In genomic region chr16:31873556-31874353, GRCh38 we compare ENCODE assay signal across 1 cellular context.
A peak's percentile ranks its signal among the peaks of the same experiment; 100 is the strongest.
TF ChIP-seq lines count a peak whose summit lies in the region.

ZNF267 (plus strand) TSS chr16:31873807; CDS start chr16:31873967, 160 bp downstream.

TF ChIP-seq in HepG2, 621 proteins besides CTCF, POLR2A, EP300 and RAD21 (continued from another document and continues in another):
- peak; percentile 85 for TF ChIP-seq UBTF (CRISPR knock-in tag; IDR thresholded peaks at IDR 0.05)
- TF ChIP-seq PAXIP1 (CRISPR knock-in tag; conservative IDR thresholded peaks at IDR 0.05) = peak; percentile 9; the same call in 1 of the 2 replicates
- TF ChIP-seq DNMT3B (CRISPR knock-in tag; conservative IDR thresholded peaks at IDR 0.05) = peak; percentile 60; the same call in 1 of the 2 replicates
- no peak for TF ChIP-seq ZNF414 (CRISPR knock-in tag; IDR thresholded peaks at IDR 0.05)
- TF ChIP-seq KLF11 (CRISPR knock-in tag; IDR thresholded peaks at IDR 0.05) = 0 out of 2 replicates have a peak, but pooled peaks have one; percentile 18
- peak; percentile 14; the same call in 1 of the 2 replicates for TF ChIP-seq JUND (CRISPR knock-in tag; IDR thresholded peaks at IDR 0.05)
- peak in 1 of 2 experiments; percentile 51; a peak in 1 of 4 replicates for TF ChIP-seq KLF16 (CRISPR knock-in tag; IDR thresholded peaks at IDR 0.05)
- TF ChIP-seq E2F5 (CRISPR knock-in tag; conservative IDR thresholded peaks at IDR 0.05) = 0 out of 2 replicates have a peak, but pooled peaks have one; percentile 42
- peak; percentile 83 for TF ChIP-seq HDAC1 (CRISPR knock-in tag; IDR thresholded peaks at IDR 0.05)
- no peak for TF ChIP-seq ZBTB44 (CRISPR knock-in tag; IDR thresholded peaks at IDR 0.05)
- TF ChIP-seq RBM39 (IDR thresholded peaks at IDR 0.05; ENCODE audit: low read depth, low read length, poor library complexity, severe bottlenecking) = peak; percentile 43
- peak; percentile 53; the same call in 1 of the 2 replicates for TF ChIP-seq RNF2 (conservative IDR thresholded peaks at IDR 0.05; ENCODE audit: low read depth)
- peak; percentile 55 to 84; a peak in 3 of 4 replicates for TF ChIP-seq HMGXB4 (CRISPR knock-in tag; IDR thresholded peaks at IDR 0.05; ENCODE audit: borderline replicate concordance in 1 of 2, low read depth in 1 of 2)
- peak; percentile 56; the same call in 1 of the 2 replicates for TF ChIP-seq ZNF746 (CRISPR knock-in tag; IDR thresholded peaks at IDR 0.05)
- peak; percentile 39; the same call in 1 of the 2 replicates for TF ChIP-seq ETV5 (CRISPR knock-in tag; IDR thresholded peaks at IDR 0.05; ENCODE audit: borderline replicate concordance)
- peak; percentile 70; the same call in 1 of the 2 replicates for TF ChIP-seq TMF1 (CRISPR knock-in tag; IDR thresholded peaks at IDR 0.05; ENCODE audit: low read depth)
- no peak for TF ChIP-seq MEIS2 (CRISPR knock-in tag; IDR thresholded peaks at IDR 0.05)
- peak; percentile 79 for TF ChIP-seq DMAP1 (CRISPR knock-in tag; IDR thresholded peaks at IDR 0.05)
- TF ChIP-seq ZNF790 (CRISPR knock-in tag; IDR thresholded peaks at IDR 0.05; ENCODE audit: borderline replicate concordance) = no peak
- no peak for TF ChIP-seq CREB1 (IDR thresholded peaks at IDR 0.05)
- no peak for TF ChIP-seq CREB1 (CRISPR knock-in tag; IDR thresholded peaks at IDR 0.05)
- TF ChIP-seq FIP1L1 (IDR thresholded peaks at IDR 0.05; ENCODE audit: borderline replicate concordance, insufficient read depth, low read depth, low read length) = no peak
- TF ChIP-seq CREM (IDR thresholded peaks at IDR 0.05) = peak; percentile 22; the same call in 1 of the 2 replicates
- TF ChIP-seq CREM (CRISPR knock-in tag; IDR thresholded peaks at IDR 0.05) = no peak
- TF ChIP-seq FOSL2 (CRISPR knock-in tag; IDR thresholded peaks at IDR 0.05) = peak; percentile 23; the same call in 1 of the 2 replicates
- no peak; the same call in 1 of the 2 replicates for TF ChIP-seq STAT5B (CRISPR knock-in tag; IDR thresholded peaks at IDR 0.05)
- peak; percentile 87 for TF ChIP-seq ZBTB7A (CRISPR knock-in tag; IDR thresholded peaks at IDR 0.05)
- TF ChIP-seq ZNF354B (CRISPR knock-in tag; IDR thresholded peaks at IDR 0.05) = no peak
- TF ChIP-seq SOX13 (IDR thresholded peaks at IDR 0.05) = no peak
- 0 out of 4 replicates have a peak, but pooled peaks of 1 of the 2 experiments have one; percentile 13 for TF ChIP-seq SOX13 (CRISPR knock-in tag; conservative IDR thresholded peaks at IDR 0.05 in 1 of 2, IDR thresholded peaks at IDR 0.05 in 1 of 2)
- no peak for TF ChIP-seq BRF2 (CRISPR knock-in tag; IDR thresholded peaks at IDR 0.05)
- peak; percentile 18; the same call in 1 of the 2 replicates for TF ChIP-seq ZNF556 (CRISPR knock-in tag; IDR thresholded peaks at IDR 0.05; ENCODE audit: borderline replicate concordance)
- peak; percentile 58 for TF ChIP-seq ZNF574 (CRISPR knock-in tag; IDR thresholded peaks at IDR 0.05)
- TF ChIP-seq POLR2G (IDR thresholded peaks at IDR 0.05; ENCODE audit: low read depth, low read length) = peak; percentile 95
- no peak for TF ChIP-seq SP140L (CRISPR knock-in tag; IDR thresholded peaks at IDR 0.05; ENCODE audit: borderline replicate concordance)
- TF ChIP-seq ZNF644 (CRISPR knock-in tag; IDR thresholded peaks at IDR 0.05; ENCODE audit: low read depth) = no peak
- TF ChIP-seq ZNF20 (CRISPR knock-in tag; IDR thresholded peaks at IDR 0.05) = 0 out of 2 replicates have a peak, but pooled peaks have one; percentile 87
- TF ChIP-seq ZNF546 (CRISPR knock-in tag; conservative IDR thresholded peaks at IDR 0.05) = peak; percentile 84; the same call in 1 of the 2 replicates
- no peak for TF ChIP-seq TP53 (CRISPR knock-in tag; conservative IDR thresholded peaks at IDR 0.05)
- TF ChIP-seq PPARG (CRISPR knock-in tag; conservative IDR thresholded peaks at IDR 0.05) = 0 out of 2 replicates have a peak, but pooled peaks have one; percentile 30
- TF ChIP-seq NR2F1 (CRISPR knock-in tag; IDR thresholded peaks at IDR 0.05) = no peak
- no peak for TF ChIP-seq RNF219 (CRISPR knock-in tag; IDR thresholded peaks at IDR 0.05)
- TF ChIP-seq KDM5A (IDR thresholded peaks at IDR 0.05; ENCODE audit: borderline replicate concordance, low read length) = peak; percentile 76
- peak; percentile 91 for TF ChIP-seq TAF1 (CRISPR knock-in tag; IDR thresholded peaks at IDR 0.05)
- TF ChIP-seq ZNF501 (CRISPR knock-in tag; IDR thresholded peaks at IDR 0.05) = peak; percentile 69
- TF ChIP-seq CCDC6 (CRISPR knock-in tag; IDR thresholded peaks at IDR 0.05) = 0 out of 2 replicates have a peak, but pooled peaks have one; percentile 37
- TF ChIP-seq ZNF317 (CRISPR knock-in tag; IDR thresholded peaks at IDR 0.05) = peak; percentile 58; the same call in 1 of the 2 replicates
- TF ChIP-seq HDAC2 (CRISPR knock-in tag; IDR thresholded peaks at IDR 0.05) = 0 out of 2 replicates have a peak, but pooled peaks have one; percentile 15
- TF ChIP-seq POGZ (CRISPR knock-in tag; IDR thresholded peaks at IDR 0.05) = peak; percentile 66
- peak; percentile 90; the same call in 1 of the 2 replicates for TF ChIP-seq ZNF879 (CRISPR knock-in tag; IDR thresholded peaks at IDR 0.05)
- TF ChIP-seq ZNF224 (CRISPR knock-in tag; IDR thresholded peaks at IDR 0.05) = no peak
- TF ChIP-seq SOX5 (CRISPR knock-in tag; IDR thresholded peaks at IDR 0.05; ENCODE audit: borderline replicate concordance) = peak; percentile 20; the same call in 1 of the 2 replicates
